In the genomic region with DNA sequence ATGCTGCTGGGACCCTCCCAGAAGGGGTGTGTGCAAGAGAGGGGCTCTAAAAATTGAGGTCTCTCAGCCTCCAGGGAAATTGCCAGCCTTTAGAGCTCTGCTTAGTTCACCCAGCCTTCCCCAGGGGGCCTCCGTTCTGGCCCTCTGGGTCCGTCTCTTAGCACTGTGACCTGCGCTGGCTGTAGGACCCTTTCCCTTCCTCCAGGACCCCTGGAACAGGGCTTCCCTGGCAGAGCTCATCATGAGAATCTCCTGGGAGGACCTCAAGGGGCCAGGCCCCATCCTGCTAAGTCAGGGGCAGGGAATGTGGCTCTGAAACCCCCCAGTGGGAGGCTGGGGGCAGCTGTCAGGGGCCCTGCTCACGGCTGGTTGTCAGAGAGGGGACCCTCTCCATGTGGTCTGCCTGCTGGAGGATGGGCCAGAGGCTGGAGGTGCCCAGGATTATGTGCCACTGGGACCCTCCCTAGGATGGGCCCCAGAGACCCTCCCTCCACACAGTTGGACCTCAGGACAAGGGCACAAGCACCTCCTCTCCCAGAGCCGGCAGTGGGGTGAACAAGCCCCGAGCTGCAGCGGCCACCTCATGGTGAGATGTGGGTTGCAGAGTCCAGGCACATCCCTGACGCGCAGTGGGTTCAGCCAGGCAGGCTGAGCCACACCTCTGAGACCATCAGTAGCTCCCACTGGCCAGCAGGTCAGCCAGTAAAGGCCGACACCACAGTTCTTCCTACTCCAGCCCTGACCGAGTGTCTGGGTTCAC, we compare ENCODE assay signal across 17 cellular contexts. TPM values are rescaled to one million over a fixed set of nuclear protein-coding genes. Genes with fewer than 3 reads are reported as not detected.
DNase-seq lines count a peak whose midpoint lies in the region; ATAC-seq and TF ChIP-seq lines count a peak whose summit lies in the region.
"Had no signal": no experiment of that assay in that cellular context is flagged by ENCODE, and none has a peak within 500 bp of the region (broad histone marks: within the 10 kb centered on the region; RNA-seq: fewer than 3 reads in every experiment).

No MANE protein-coding gene starts in this region.

- no peaks in the 10 kb centered on the region for H3K79me1 ChIP-seq in neuronal stem cell (ENCODE audit: low read depth, low read length)

- H3K36me3 ChIP-seq in heart right ventricle (no peaks in the 10 kb centered on the region), neuronal stem cell (replicated peaks in 1 of 2; ENCODE audit: control insufficient read depth in 2 of 2, insufficient read depth in 2 of 2, low read length in 2 of 2) (no peaks in the 10 kb centered on the region), HAP-1 (replicated peaks) (no peaks in the 10 kb centered on the region)

- peak overlapping the region; percentile 23 for H2AK5ac ChIP-seq in neuronal stem cell (ENCODE audit: low read depth, low read length)

- intact Hi-C loops in cardiac septum (cut with DNase I): no loop called here
- intact Hi-C loops in heart right ventricle (cut with DNase I): no loop called here

- H3K4ac ChIP-seq in neuronal stem cell (ENCODE audit: low read length): no peak overlapping the region

- H3K27ac ChIP-seq in heart right ventricle: no peak overlapping the region
- no peak overlapping the region for H3K27ac ChIP-seq in coronary artery
- H3K27ac ChIP-seq in neuronal stem cell (replicated peaks; ENCODE audit: low read length): no peak overlapping the region
- H3K27ac ChIP-seq: HL-60 had no signal

- no peak overlapping the region for H2BK15ac ChIP-seq in neuronal stem cell (ENCODE audit: low read length)

- WGBS in heart right ventricle, 2 donors: 95 to 96% methylated on average over 11 of the region's 11 CpGs
- WGBS in neuronal stem cell (ENCODE audit: extremely low coverage in 2 of 2, insufficient read length in 2 of 2, insufficient replicate concordance in 1 of 2), 2 donors: no CpG with 5 or more reads among the region's 11 CpGs

- H2BK5ac ChIP-seq in neuronal stem cell (ENCODE audit: low read length): no peak overlapping the region

- peak overlapping the region; percentile 72 for H3K18ac ChIP-seq in neuronal stem cell (ENCODE audit: low read length)

- no peak overlapping the region for H3K14ac ChIP-seq in neuronal stem cell (ENCODE audit: low read length)

- TF ChIP-seq CTCF in heart right ventricle (IDR thresholded peaks at IDR 0.05) (no peak), coronary artery (IDR thresholded peaks at IDR 0.05) (no peak), GM10266 (IDR thresholded peaks at IDR 0.05; ENCODE audit: control insufficient read depth, insufficient read depth, low read depth, missing control alignments) (no peak)

- H3K9me3 ChIP-seq in heart right ventricle (peaks cover 0 to 10% (median 3%) of the 10 kb centered on the region in 11 donors), neuronal stem cell (replicated peaks in 1 of 2; ENCODE audit: control insufficient read depth in 2 of 2, insufficient read depth in 1 of 2, low read depth in 1 of 2, low read length in 2 of 2) (peaks cover 5 to 7% of the 10 kb centered on the region in 2 donors), HAP-1 (no peaks in the 10 kb centered on the region; the same call in 1 of the 2 replicates)

- H2BK12ac ChIP-seq in neuronal stem cell (ENCODE audit: low read length): no peak overlapping the region

- in situ Hi-C loops in HAP-1 (cut with MboI; ENCODE audit: low sequenced_read_pairs): no loop called here

- no peak overlapping the region for H2BK120ac ChIP-seq in neuronal stem cell (ENCODE audit: low read depth, low read length)

- DNase-seq in cardiac septum (ENCODE audit: low spot score): peak; percentile 66
- no peak for DNase-seq in heart right ventricle
- DNase-seq in coronary artery (ENCODE audit: low spot score): peak; percentile 71
- DNase-seq in neuronal stem cell (ENCODE audit: low spot score): no peak
- DNase-seq in kidney glomerular epithelial cell (lab: John Stamatoyannopoulos, UW): no peak
- DNase-seq in GM10266 (ENCODE audit: extremely low spot score): no peak
- DNase-seq in T-helper 9 cell: no peak
- DNase-seq in HAP-1 (ENCODE audit: low spot score in 2 of 2): no peak
- DNase-seq: ACHN; C1 segment of cervical spinal cord; CD4-positive, alpha-beta T cell; DMS79; GOT3; HCEC 1CT had no signal

- H3K4me1 ChIP-seq in heart right ventricle (peaks cover 2 to 14% (median 10%) of the 10 kb centered on the region in 9 donors), neuronal stem cell (ENCODE audit: control insufficient read depth in 2 of 2, insufficient read depth in 1 of 2, low read depth in 1 of 2, low read length in 2 of 2) (no peaks in the 10 kb centered on the region), HAP-1 (no peaks in the 10 kb centered on the region)

- no peak overlapping the region for H3K4me2 ChIP-seq in neuronal stem cell (ENCODE audit: insufficient read depth, low read length, poor library complexity, severe bottlenecking)

- no peak for ATAC-seq in heart right ventricle

- H3K23ac ChIP-seq in neuronal stem cell (ENCODE audit: low read depth, low read length, poor library complexity): peak overlapping the region; percentile 25

- H4K91ac ChIP-seq in neuronal stem cell (ENCODE audit: low read depth, low read length, poor library complexity): no peak overlapping the region

- H3K27me3 ChIP-seq in heart right ventricle (peaks cover 0 to 23% (median 14%) of the 10 kb centered on the region in 7 donors), neuronal stem cell (ENCODE audit: control insufficient read depth in 3 of 3, insufficient read depth in 3 of 3, low read depth in 1 of 3, low read length in 3 of 3) (peaks cover 0 to 13% (median 0%) of the 10 kb centered on the region in 3 experiments), HAP-1 (ENCODE audit: low read depth) (no peaks in the 10 kb centered on the region)

- H3K4me3 ChIP-seq in heart right ventricle: no peak overlapping the region
- H3K4me3 ChIP-seq in coronary artery: no peak overlapping the region
- H3K4me3 ChIP-seq in neuronal stem cell (ENCODE audit: low read length in 2 of 2): no peak overlapping the region
- H3K4me3 ChIP-seq in HAP-1: no peak overlapping the region

- no peak overlapping the region for H2AFZ ChIP-seq in neuronal stem cell (ENCODE audit: low read length)

- no peak overlapping the region for H3K9ac ChIP-seq in neuronal stem cell (ENCODE audit: low read depth, low read length, poor library complexity)

- no peak overlapping the region for H4K8ac ChIP-seq in neuronal stem cell (ENCODE audit: low read depth, low read length)

RNA-seq across cellular contexts. Expression of a gene that starts 27.1 kb away (rescaled TPM):
- total RNA-seq in cardiac septum (0.30 TPM), heart right ventricle (1 to 10 TPM in 1 of 10 donors, under 1 TPM in 2, not detected in 7; 0.42 to 1.6 (median 0.61) TPM)
- 1 to 10 TPM in 1 of 2 donors, not detected in 1; 2.9 TPM for polyA plus RNA-seq in heart right ventricle
- polyA plus RNA-seq in neuronal stem cell (2013, experiment 1 of 2): 1.5 TPM
- polyA plus RNA-seq in neuronal stem cell (2013, experiment 2 of 2): 1.2 TPM
- total RNA-seq: A172; CD4-positive, alpha-beta T cell; G401 had no signal

Comparison
In these comparisons a context has a peak if more than half of its experiments do, and no peak if none do; other contexts are left out.
1. DNase-seq: peak in cardiac septum (single experiment) and coronary artery (single experiment); none in heart right ventricle (0 of 2), neuronal stem cell (single experiment), kidney glomerular epithelial cell (single experiment), GM10266 (single experiment), T-helper 9 cell (single experiment) and HAP-1 (0 of 2).